8 cellular contexts compared by ENCODE assay signal in genomic region chr3:155744091-155744625, GRCh38. TPM values are rescaled to one million over a fixed set of nuclear protein-coding genes. Genes with fewer than 3 reads are reported as not detected.
DNase-seq lines count a peak whose midpoint lies in the region; ATAC-seq and TF ChIP-seq lines count a peak whose summit lies in the region.

No MANE protein-coding gene starts in this region.

- peaks cover 1% of the 10 kb centered on the region for H3K79me1 ChIP-seq in mesendoderm (ENCODE audit: low read length)

- H3K23ac ChIP-seq in mesendoderm (ENCODE audit: low read length): peak overlapping the region; percentile 75

- no peaks in the 10 kb centered on the region for H3K36me3 ChIP-seq in mesendoderm (ENCODE audit: control insufficient read depth, insufficient read depth, low read length)

- no CpG with 5 or more reads among the region's 46 CpGs for WGBS in mesendoderm (ENCODE audit: extremely low coverage, insufficient coverage, low lambda C conversion rate)

- in situ Hi-C loops in GM13976 (cut with MboI; ENCODE audit: low sequenced_read_pairs, unreplicated experiment): no loop called here

- H4K5ac ChIP-seq in mesendoderm (ENCODE audit: low read length): no peak overlapping the region

- H2BK120ac ChIP-seq in mesendoderm (ENCODE audit: low read depth, low read length): no peak overlapping the region

- DNase-seq in GM13976 (ENCODE audit: low spot score) (peak; percentile 75), NCI-H2107 (lab: John Stamatoyannopoulos, UW) (peak; percentile 16), dorsolateral prefrontal cortex (peak in 8 of 10 donors; percentile 32 to 72 (median 52)), mesendoderm (peak; percentile 81), NCI-H226 (no peak)
- peak; percentile 21 to 35 for DNase-seq in activated CD4-positive, alpha-beta T cell treated with anti-CD3 and anti-CD28 coated beads for 4 hours
- DNase-seq in stimulated activated effector memory CD8-positive, alpha-beta T cell treated with anti-CD3 and anti-CD28 coated beads, Interleukin-12 subunit alpha, Interleukin-12 subunit beta, amount 100 ng/mL, for 72 hours (ENCODE audit: low spot score in 2 of 2): peak; percentile 18 to 64

- H3K4me3 ChIP-seq in dorsolateral prefrontal cortex (peak overlapping the region; percentile 49 to 92 (median 76)), mesendoderm (ENCODE audit: low read length) (peak overlapping the region; percentile 89)

- H3K79me2 ChIP-seq in mesendoderm (ENCODE audit: control insufficient read depth, insufficient read depth, low read length): no peaks in the 10 kb centered on the region

- H2BK5ac ChIP-seq in mesendoderm (ENCODE audit: low read length): no peak overlapping the region

- H3K4me1 Mint-ChIP-seq in stimulated activated effector memory CD8-positive, alpha-beta T cell treated with anti-CD3 and anti-CD28 coated beads, Interleukin-12 subunit alpha, Interleukin-12 subunit beta, amount 100 ng/mL, for 72 hours: peaks cover 20% of the 10 kb centered on the region

- no peak overlapping the region for H2AK5ac ChIP-seq in mesendoderm (ENCODE audit: low read length)

- H3K36me3 Mint-ChIP-seq in stimulated activated effector memory CD8-positive, alpha-beta T cell treated with anti-CD3 and anti-CD28 coated beads, Interleukin-12 subunit alpha, Interleukin-12 subunit beta, amount 100 ng/mL, for 72 hours: no peaks in the 10 kb centered on the region

- no peak overlapping the region for H3K4ac ChIP-seq in mesendoderm (ENCODE audit: low read depth, low read length)

- no peak for TF ChIP-seq CTCF in GM13976 (IDR thresholded peaks at IDR 0.05; ENCODE audit: borderline replicate concordance, control extremely low read depth, extremely low read depth, insufficient read depth, missing control alignments)
- no peak for TF ChIP-seq CTCF in dorsolateral prefrontal cortex (IDR thresholded peaks at IDR 0.05 in 54 of 56, conservative IDR thresholded peaks at IDR 0.05 in 2 of 56; ENCODE audit: low read depth in 1 of 56, partially characterized antibody in 56 of 56)

- intact Hi-C loops in dorsolateral prefrontal cortex (cut with DNase I): no loop called here

- H4K8ac ChIP-seq in mesendoderm (ENCODE audit: low read depth, low read length): no peak overlapping the region

- peaks cover 10% of the 10 kb centered on the region for H3K4me1 ChIP-seq in mesendoderm (ENCODE audit: control insufficient read depth, low read depth, low read length)

- H3K9me3 Mint-ChIP-seq in stimulated activated effector memory CD8-positive, alpha-beta T cell treated with anti-CD3 and anti-CD28 coated beads, Interleukin-12 subunit alpha, Interleukin-12 subunit beta, amount 100 ng/mL, for 72 hours: no peaks in the 10 kb centered on the region

- H3K27me3 ChIP-seq in dorsolateral prefrontal cortex: no peaks in the 10 kb centered on the region
- H3K27me3 ChIP-seq in mesendoderm (ENCODE audit: insufficient read depth, low read length, poor library complexity): no peaks in the 10 kb centered on the region

- H3K4me3 Mint-ChIP-seq in stimulated activated effector memory CD8-positive, alpha-beta T cell treated with anti-CD3 and anti-CD28 coated beads, Interleukin-12 subunit alpha, Interleukin-12 subunit beta, amount 100 ng/mL, for 72 hours: peak overlapping the region; percentile 85

- peak overlapping the region in 8 of 59 donors; percentile 0 to 71 (median 17) for H3K27ac ChIP-seq in dorsolateral prefrontal cortex
- no peak overlapping the region for H3K27ac ChIP-seq in mesendoderm (ENCODE audit: low read depth, low read length)

- no peak overlapping the region for H2BK15ac ChIP-seq in mesendoderm (replicated peaks; ENCODE audit: low read depth)

- H3K4me2 ChIP-seq in mesendoderm (ENCODE audit: low read length): peak overlapping the region; percentile 79

- ATAC-seq in HG02852 (IDR thresholded peaks at IDR 0.05; ENCODE audit: unreplicated experiment): peak; percentile 34
- peak; percentile 57 for ATAC-seq in stimulated activated effector memory CD8-positive, alpha-beta T cell treated with anti-CD3 and anti-CD28 coated beads, Interleukin-12 subunit alpha, Interleukin-12 subunit beta, amount 100 ng/mL, for 72 hours

- peak overlapping the region; percentile 55 for H3K18ac ChIP-seq in mesendoderm (ENCODE audit: low read length)

- peak overlapping the region; percentile 88 for H3K9ac ChIP-seq in mesendoderm (ENCODE audit: low read length)

- peak overlapping the region; percentile 80 for H3K27ac Mint-ChIP-seq in stimulated activated effector memory CD8-positive, alpha-beta T cell treated with anti-CD3 and anti-CD28 coated beads, Interleukin-12 subunit alpha, Interleukin-12 subunit beta, amount 100 ng/mL, for 72 hours

- peak overlapping the region; percentile 94 for H3K56ac ChIP-seq in mesendoderm (ENCODE audit: low read length)

RNA-seq across cellular contexts. Expression of gene PLCH1, which starts 0.7 kb away (rescaled TPM):
- total RNA-seq in dorsolateral prefrontal cortex: 10 to 100 TPM in 115 of 120 experiments, 1 to 10 TPM in 5; 7.6 to 36.4 (median 17.8) TPM
- polyA plus RNA-seq in mesendoderm (2013, experiment 1 of 2): 3.0 TPM
- 3.0 TPM for polyA plus RNA-seq in mesendoderm (2013, experiment 2 of 2)
